Comparison of ENCODE assay signal across 1 cellular context in genomic region chr14:100285021-100285912, GRCh38.
A peak's percentile ranks its signal among the peaks of the same experiment; 100 is the strongest.
TF ChIP-seq lines count a peak whose summit lies in the region.

No MANE protein-coding gene starts in this region.

TF ChIP-seq in WTC11, 78 proteins besides CTCF, POLR2A, EP300 and RAD21 (continued from another document and continues in another):
- no peak for TF ChIP-seq GTF2I (CRISPR knock-in tag; conservative IDR thresholded peaks at IDR 0.05)
- TF ChIP-seq, protein P1, sequence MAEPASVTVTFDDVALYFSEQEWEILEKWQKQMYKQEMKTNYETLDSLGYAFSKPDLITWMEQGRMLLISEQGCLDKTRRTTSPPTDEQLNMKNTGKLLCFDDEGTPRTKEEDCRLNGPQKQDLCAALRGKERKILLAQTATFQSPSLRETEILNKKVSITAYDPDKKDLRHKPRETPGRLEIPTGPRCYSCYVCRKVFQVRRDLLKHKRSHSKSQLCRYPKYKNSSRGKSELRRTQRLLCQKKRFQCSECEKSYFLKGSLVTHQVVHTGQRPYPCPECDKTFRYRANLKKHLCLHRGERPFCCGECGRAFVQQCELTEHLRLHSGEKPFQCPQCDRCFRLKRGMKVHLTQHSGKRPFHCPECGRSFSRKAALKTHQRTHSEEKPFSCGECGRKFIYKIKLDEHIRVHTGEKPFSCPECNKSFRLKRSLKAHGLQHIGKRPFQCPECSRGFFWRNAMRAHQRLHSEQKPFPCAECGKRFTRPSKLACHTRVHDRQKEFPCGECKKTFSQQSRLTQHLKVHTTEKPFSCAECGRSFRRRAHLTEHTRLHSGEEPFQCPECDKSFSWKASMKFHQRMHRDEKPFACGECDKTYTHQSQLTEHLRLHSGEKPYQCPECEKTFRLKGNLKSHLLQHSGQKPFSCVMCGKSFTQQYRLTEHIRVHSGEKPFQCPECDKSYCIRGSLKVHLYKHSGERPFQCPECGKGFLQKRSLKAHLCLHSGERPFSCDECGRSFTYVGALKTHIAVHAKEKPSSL (CRISPR knock-in tag; conservative IDR thresholded peaks at IDR 0.05), result no peak
- TF ChIP-seq ZNF396 (CRISPR knock-in tag; IDR thresholded peaks at IDR 0.05; ENCODE audit: borderline replicate concordance), result no peak
- TF ChIP-seq CREB1 (CRISPR knock-in tag; IDR thresholded peaks at IDR 0.05), result 0 out of 2 replicates have a peak, but pooled peaks have one; percentile 56
- no peak for TF ChIP-seq FOXJ3 (CRISPR knock-in tag; IDR thresholded peaks at IDR 0.05; ENCODE audit: borderline replicate concordance)
- TF ChIP-seq NR1H2 (CRISPR knock-in tag; IDR thresholded peaks at IDR 0.05), result no peak
- TF ChIP-seq ZNF121 (CRISPR knock-in tag; IDR thresholded peaks at IDR 0.05), result no peak
- TF ChIP-seq MYBL2 (CRISPR knock-in tag; IDR thresholded peaks at IDR 0.05), result peak; percentile 64
- TF ChIP-seq ATF1 (CRISPR knock-in tag; IDR thresholded peaks at IDR 0.05), result no peak
- no peak; the same call in 1 of the 2 replicates for TF ChIP-seq RELA (CRISPR knock-in tag; IDR thresholded peaks at IDR 0.05; ENCODE audit: borderline replicate concordance)
- 0 out of 2 replicates have a peak, but pooled peaks have one; percentile 19 for TF ChIP-seq ZNF263 (CRISPR knock-in tag; IDR thresholded peaks at IDR 0.05; ENCODE audit: low read depth)
- TF ChIP-seq JAZF1 (CRISPR knock-in tag; IDR thresholded peaks at IDR 0.05), result no peak
- no peak for TF ChIP-seq ELF4 (CRISPR knock-in tag; IDR thresholded peaks at IDR 0.05; ENCODE audit: low read depth)
- no peak for TF ChIP-seq ZNF317 (CRISPR knock-in tag; IDR thresholded peaks at IDR 0.05; ENCODE audit: borderline replicate concordance, low read depth)
- TF ChIP-seq GRHL2 (CRISPR knock-in tag; IDR thresholded peaks at IDR 0.05; ENCODE audit: insufficient replicate concordance, severe bottlenecking), result no peak
- TF ChIP-seq, protein P2, sequence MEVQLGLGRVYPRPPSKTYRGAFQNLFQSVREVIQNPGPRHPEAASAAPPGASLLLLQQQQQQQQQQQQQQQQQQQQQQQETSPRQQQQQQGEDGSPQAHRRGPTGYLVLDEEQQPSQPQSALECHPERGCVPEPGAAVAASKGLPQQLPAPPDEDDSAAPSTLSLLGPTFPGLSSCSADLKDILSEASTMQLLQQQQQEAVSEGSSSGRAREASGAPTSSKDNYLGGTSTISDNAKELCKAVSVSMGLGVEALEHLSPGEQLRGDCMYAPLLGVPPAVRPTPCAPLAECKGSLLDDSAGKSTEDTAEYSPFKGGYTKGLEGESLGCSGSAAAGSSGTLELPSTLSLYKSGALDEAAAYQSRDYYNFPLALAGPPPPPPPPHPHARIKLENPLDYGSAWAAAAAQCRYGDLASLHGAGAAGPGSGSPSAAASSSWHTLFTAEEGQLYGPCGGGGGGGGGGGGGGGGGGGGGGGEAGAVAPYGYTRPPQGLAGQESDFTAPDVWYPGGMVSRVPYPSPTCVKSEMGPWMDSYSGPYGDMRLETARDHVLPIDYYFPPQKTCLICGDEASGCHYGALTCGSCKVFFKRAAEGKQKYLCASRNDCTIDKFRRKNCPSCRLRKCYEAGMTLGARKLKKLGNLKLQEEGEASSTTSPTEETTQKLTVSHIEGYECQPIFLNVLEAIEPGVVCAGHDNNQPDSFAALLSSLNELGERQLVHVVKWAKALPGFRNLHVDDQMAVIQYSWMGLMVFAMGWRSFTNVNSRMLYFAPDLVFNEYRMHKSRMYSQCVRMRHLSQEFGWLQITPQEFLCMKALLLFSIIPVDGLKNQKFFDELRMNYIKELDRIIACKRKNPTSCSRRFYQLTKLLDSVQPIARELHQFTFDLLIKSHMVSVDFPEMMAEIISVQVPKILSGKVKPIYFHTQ (CRISPR knock-in tag; IDR thresholded peaks at IDR 0.05), result no peak
- TF ChIP-seq CREM (CRISPR knock-in tag; IDR thresholded peaks at IDR 0.05), result 0 out of 2 replicates have a peak, but pooled peaks have one; percentile 36
- TF ChIP-seq RORB (CRISPR knock-in tag; IDR thresholded peaks at IDR 0.05), result no peak
- TF ChIP-seq, protein P3, sequence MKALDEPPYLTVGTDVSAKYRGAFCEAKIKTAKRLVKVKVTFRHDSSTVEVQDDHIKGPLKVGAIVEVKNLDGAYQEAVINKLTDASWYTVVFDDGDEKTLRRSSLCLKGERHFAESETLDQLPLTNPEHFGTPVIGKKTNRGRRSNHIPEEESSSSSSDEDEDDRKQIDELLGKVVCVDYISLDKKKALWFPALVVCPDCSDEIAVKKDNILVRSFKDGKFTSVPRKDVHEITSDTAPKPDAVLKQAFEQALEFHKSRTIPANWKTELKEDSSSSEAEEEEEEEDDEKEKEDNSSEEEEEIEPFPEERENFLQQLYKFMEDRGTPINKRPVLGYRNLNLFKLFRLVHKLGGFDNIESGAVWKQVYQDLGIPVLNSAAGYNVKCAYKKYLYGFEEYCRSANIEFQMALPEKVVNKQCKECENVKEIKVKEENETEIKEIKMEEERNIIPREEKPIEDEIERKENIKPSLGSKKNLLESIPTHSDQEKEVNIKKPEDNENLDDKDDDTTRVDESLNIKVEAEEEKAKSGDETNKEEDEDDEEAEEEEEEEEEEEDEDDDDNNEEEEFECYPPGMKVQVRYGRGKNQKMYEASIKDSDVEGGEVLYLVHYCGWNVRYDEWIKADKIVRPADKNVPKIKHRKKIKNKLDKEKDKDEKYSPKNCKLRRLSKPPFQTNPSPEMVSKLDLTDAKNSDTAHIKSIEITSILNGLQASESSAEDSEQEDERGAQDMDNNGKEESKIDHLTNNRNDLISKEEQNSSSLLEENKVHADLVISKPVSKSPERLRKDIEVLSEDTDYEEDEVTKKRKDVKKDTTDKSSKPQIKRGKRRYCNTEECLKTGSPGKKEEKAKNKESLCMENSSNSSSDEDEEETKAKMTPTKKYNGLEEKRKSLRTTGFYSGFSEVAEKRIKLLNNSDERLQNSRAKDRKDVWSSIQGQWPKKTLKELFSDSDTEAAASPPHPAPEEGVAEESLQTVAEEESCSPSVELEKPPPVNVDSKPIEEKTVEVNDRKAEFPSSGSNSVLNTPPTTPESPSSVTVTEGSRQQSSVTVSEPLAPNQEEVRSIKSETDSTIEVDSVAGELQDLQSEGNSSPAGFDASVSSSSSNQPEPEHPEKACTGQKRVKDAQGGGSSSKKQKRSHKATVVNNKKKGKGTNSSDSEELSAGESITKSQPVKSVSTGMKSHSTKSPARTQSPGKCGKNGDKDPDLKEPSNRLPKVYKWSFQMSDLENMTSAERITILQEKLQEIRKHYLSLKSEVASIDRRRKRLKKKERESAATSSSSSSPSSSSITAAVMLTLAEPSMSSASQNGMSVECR (CRISPR knock-in tag; IDR thresholded peaks at IDR 0.05; ENCODE audit: borderline replicate concordance), result no peak
- TF ChIP-seq ZNF423 (CRISPR knock-in tag; IDR thresholded peaks at IDR 0.05), result peak; percentile 50; the same call in 1 of the 2 replicates
- 0 out of 2 replicates have a peak, but pooled peaks have one; percentile 60 for TF ChIP-seq PREB (CRISPR knock-in tag; IDR thresholded peaks at IDR 0.05; ENCODE audit: borderline replicate concordance)
- TF ChIP-seq ATF6 (CRISPR knock-in tag; IDR thresholded peaks at IDR 0.05), result no peak
- TF ChIP-seq NFATC4 (CRISPR knock-in tag; IDR thresholded peaks at IDR 0.05), result 0 out of 2 replicates have a peak, but pooled peaks have one; percentile 7
- TF ChIP-seq ZNF671 (CRISPR knock-in tag; IDR thresholded peaks at IDR 0.05), result peak; percentile 85; the same call in 1 of the 2 replicates
- no peak for TF ChIP-seq NR2C2 (CRISPR knock-in tag; IDR thresholded peaks at IDR 0.05)
- TF ChIP-seq, protein P4, sequence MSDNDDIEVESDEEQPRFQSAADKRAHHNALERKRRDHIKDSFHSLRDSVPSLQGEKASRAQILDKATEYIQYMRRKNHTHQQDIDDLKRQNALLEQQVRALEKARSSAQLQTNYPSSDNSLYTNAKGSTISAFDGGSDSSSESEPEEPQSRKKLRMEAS (CRISPR knock-in tag; IDR thresholded peaks at IDR 0.05), result peak; percentile 88
- TF ChIP-seq, protein P5, sequence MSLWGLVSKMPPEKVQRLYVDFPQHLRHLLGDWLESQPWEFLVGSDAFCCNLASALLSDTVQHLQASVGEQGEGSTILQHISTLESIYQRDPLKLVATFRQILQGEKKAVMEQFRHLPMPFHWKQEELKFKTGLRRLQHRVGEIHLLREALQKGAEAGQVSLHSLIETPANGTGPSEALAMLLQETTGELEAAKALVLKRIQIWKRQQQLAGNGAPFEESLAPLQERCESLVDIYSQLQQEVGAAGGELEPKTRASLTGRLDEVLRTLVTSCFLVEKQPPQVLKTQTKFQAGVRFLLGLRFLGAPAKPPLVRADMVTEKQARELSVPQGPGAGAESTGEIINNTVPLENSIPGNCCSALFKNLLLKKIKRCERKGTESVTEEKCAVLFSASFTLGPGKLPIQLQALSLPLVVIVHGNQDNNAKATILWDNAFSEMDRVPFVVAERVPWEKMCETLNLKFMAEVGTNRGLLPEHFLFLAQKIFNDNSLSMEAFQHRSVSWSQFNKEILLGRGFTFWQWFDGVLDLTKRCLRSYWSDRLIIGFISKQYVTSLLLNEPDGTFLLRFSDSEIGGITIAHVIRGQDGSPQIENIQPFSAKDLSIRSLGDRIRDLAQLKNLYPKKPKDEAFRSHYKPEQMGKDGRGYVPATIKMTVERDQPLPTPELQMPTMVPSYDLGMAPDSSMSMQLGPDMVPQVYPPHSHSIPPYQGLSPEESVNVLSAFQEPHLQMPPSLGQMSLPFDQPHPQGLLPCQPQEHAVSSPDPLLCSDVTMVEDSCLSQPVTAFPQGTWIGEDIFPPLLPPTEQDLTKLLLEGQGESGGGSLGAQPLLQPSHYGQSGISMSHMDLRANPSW (CRISPR knock-in tag; conservative IDR thresholded peaks at IDR 0.05; ENCODE audit: low read depth), result no peak; the same call in 1 of the 2 replicates
- peak; percentile 75 for TF ChIP-seq SP1 (CRISPR knock-in tag; conservative IDR thresholded peaks at IDR 0.05)
- no peak for TF ChIP-seq SMAD3 (CRISPR knock-in tag; IDR thresholded peaks at IDR 0.05; ENCODE audit: borderline replicate concordance)
- TF ChIP-seq PRDM15 (CRISPR knock-in tag; IDR thresholded peaks at IDR 0.05), result no peak
- no peak for TF ChIP-seq JUN (CRISPR knock-in tag; IDR thresholded peaks at IDR 0.05)
- no peak for TF ChIP-seq HMGA2 (CRISPR knock-in tag; IDR thresholded peaks at IDR 0.05)
- no peak for TF ChIP-seq SOX15 (CRISPR knock-in tag; IDR thresholded peaks at IDR 0.05)
- no peak for TF ChIP-seq FOXK1 (CRISPR knock-in tag; IDR thresholded peaks at IDR 0.05)
- TF ChIP-seq, protein P6, sequence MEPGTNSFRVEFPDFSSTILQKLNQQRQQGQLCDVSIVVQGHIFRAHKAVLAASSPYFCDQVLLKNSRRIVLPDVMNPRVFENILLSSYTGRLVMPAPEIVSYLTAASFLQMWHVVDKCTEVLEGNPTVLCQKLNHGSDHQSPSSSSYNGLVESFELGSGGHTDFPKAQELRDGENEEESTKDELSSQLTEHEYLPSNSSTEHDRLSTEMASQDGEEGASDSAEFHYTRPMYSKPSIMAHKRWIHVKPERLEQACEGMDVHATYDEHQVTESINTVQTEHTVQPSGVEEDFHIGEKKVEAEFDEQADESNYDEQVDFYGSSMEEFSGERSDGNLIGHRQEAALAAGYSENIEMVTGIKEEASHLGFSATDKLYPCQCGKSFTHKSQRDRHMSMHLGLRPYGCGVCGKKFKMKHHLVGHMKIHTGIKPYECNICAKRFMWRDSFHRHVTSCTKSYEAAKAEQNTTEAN (CRISPR knock-in tag; IDR thresholded peaks at IDR 0.05), result peak; percentile 71
- TF ChIP-seq GABPB1 (CRISPR knock-in tag; IDR thresholded peaks at IDR 0.05), result no peak
